Comparison of ENCODE assay signal across 1 cellular context in the genomic region with DNA sequence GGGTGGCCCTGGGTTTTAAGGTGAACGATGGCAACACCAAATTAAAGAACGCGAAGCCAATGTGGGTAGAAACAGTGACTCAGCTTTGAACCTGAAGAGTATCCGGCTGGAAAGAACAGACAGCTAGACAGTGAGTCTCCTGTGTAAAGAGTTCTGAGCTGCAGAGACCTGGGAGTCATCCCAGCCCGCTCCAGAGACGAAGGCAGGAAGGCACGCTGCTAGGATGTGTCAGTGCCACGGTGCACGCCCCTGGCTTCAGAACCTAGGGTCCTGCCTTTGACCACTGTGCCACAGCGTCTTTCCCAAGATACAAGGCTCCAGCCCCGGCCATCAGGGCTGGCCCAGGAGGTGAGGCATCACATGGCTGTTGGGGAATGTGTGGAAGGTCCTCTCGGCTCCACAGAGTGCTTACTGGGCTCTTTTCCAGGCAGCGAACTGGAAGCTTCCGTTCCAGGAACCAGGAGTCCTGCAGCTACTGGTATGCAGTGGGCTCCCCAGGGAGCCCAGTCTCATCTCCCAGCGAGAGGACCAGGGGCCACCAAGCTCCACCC.
TF ChIP-seq lines count a peak whose summit lies in the region.

No MANE protein-coding gene starts in this region.

TF ChIP-seq in K562, 482 proteins besides CTCF, POLR2A, EP300 and RAD21:
- TF ChIP-seq WHSC1 (IDR thresholded peaks at IDR 0.05; ENCODE audit: low read length) (peak; percentile 62), TEAD4 (IDR thresholded peaks at IDR 0.05; ENCODE audit: low read length) (0 out of 2 replicates have a peak, but pooled peaks have one; percentile 3), TEAD4 (CRISPR knock-in tag; IDR thresholded peaks at IDR 0.05; ENCODE audit: borderline replicate concordance) (no peak), NFE2 (IDR thresholded peaks at IDR 0.05; ENCODE audit: low read depth) (peak; percentile 26), CCAR2 (IDR thresholded peaks at IDR 0.05; ENCODE audit: low read depth, low read length) (no peak)
